Comparison of ENCODE assay signal across 9 cellular contexts in genomic region chr10:33993917-33994316, GRCh38.
"Had no signal": no experiment of that assay in that cellular context is flagged by ENCODE, and none has a peak within 500 bp of the region (broad histone marks: within the 10 kb centered on the region; RNA-seq: fewer than 3 reads in every experiment).

No MANE protein-coding gene starts in this region.

- H3K27ac ChIP-seq: GM23248 had no signal

- H3K9me3 Mint-ChIP-seq: HFFc6 had no signal

- DNase-seq: GM23248, GOT3, H7, H9, HCEC 1CT, HFFc6 had no signal

- ATAC-seq: GM23338, HCT116 had no signal

- H3K4me1 Mint-ChIP-seq: GM23338, H9 had no signal

- H3K4me3 ChIP-seq: GM23248, GM23338, HAP-1 had no signal

- H3K4me3 Mint-ChIP-seq: GM23338, H9, HFFc6 had no signal

- H3K4me1 ChIP-seq: HAP-1 had no signal

- H3K27ac Mint-ChIP-seq: GM23338, H9, HFFc6 had no signal

- H3K9me3 ChIP-seq: HAP-1 had no signal

- H3K36me3 ChIP-seq: HAP-1 had no signal
